8 cellular contexts compared by ENCODE assay signal in the genomic region with DNA sequence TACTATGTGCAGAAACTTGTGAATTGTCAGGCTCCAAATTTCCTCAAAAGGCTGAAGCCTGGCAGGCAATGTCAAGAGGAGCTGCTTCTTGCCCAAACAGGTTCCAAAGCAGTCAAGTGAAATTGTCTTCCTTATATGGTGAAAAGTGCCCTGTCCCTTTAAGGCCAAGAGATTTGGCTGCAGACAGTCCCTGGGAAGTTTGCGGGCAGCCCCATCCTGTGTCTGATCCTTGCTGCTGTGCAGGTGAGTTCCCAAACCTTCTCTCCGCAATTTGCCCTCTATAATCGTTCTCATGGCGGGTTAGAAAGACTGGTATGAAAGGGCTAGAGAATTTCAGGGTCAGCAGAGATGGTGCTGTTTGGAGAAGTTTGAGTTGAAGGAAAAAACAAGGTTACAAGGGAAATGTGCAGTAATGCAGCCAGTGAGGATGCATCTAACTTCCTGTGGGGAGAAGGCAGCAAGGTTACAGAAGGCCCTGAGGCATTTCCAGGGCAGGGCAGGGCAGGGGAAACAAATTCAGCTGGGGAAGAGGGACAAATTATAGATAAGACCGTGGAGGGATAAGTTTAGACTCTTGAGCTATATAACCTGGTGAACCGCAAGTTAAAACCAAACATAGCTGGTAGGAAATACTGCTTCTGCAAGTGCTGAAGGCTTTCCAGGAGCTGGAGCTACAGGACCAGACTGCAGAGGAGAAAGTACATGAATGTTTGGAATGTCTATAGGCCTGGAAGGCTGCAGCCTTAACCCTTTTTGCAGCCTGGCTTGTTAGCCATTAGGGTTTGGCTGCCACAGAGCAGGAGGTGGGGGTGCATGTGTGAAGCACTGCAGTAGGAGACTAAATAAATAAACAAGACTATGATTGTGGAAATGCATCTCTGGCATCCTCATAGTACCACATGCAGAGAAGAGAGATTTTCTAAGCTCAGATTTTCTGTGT.
A peak's percentile ranks its signal among the peaks of the same experiment; 100 is the strongest.
DNase-seq lines count a peak whose midpoint lies in the region; ATAC-seq, FAIRE-seq and TF ChIP-seq lines count a peak whose summit lies in the region.

No MANE protein-coding gene starts in this region.

- peak overlapping the region; percentile 50 for H3K27ac Mint-ChIP-seq in astrocyte (ENCODE audit: unreplicated experiment)
- no peak overlapping the region for H3K27ac Mint-ChIP-seq in activated T-cell treated with anti-CD3 and anti-CD28 coated beads, Interleukin-2, amount 50 U/mL, for 24 hours

- DNase-seq in astrocyte (ENCODE audit: low read depth) (peak; percentile 87), hepatocyte (ENCODE audit: low spot score) (peak; percentile 15), smooth muscle cell (lab: John Stamatoyannopoulos, UW; ENCODE audit: unreplicated experiment) (no peak), anterior cingulate cortex (lab: John Stamatoyannopoulos, UW) (no peak)
- DNase-seq in activated T-cell treated with anti-CD3 and anti-CD28 coated beads, Interleukin-2, amount 50 U/mL, for 24 hours: no peak

- peak overlapping the region; percentile 57 for H3K9ac ChIP-seq in astrocyte (ENCODE audit: low read length)
- H3K9ac ChIP-seq in smooth muscle cell (ENCODE audit: low read depth): no peak overlapping the region

- H3K9me3 ChIP-seq in HEK293 (ENCODE audit: control insufficient read depth, insufficient read depth, low read depth, low read length) (no peaks in the 10 kb centered on the region), astrocyte (ENCODE audit: insufficient read depth, low read depth, low read length) (no peaks in the 10 kb centered on the region), hepatocyte (ENCODE audit: low read depth) (no peaks in the 10 kb centered on the region), smooth muscle cell (replicated peaks; ENCODE audit: low read depth) (no peaks in the 10 kb centered on the region)

- H3K79me2 ChIP-seq in astrocyte (ENCODE audit: insufficient read depth, low read length) (no peaks in the 10 kb centered on the region), hepatocyte (no peaks in the 10 kb centered on the region), smooth muscle cell (ENCODE audit: low read depth) (no peaks in the 10 kb centered on the region)

- POLR2A ChIA-PET in HEK293 (lab: Yijun Ruan, JAX): interaction anchor here (1.4 to 2.0 kb wide), 2 partner anchors 31 to 33 kb away, joined by 4 to 17 read pairs; no protein-coding TSS in a partner anchor

- no peaks in the 10 kb centered on the region for H3K9me3 Mint-ChIP-seq in astrocyte (ENCODE audit: unreplicated experiment)
- H3K9me3 Mint-ChIP-seq in activated T-cell treated with anti-CD3 and anti-CD28 coated beads, Interleukin-2, amount 50 U/mL, for 24 hours: no peaks in the 10 kb centered on the region

- FAIRE-seq in astrocyte (lab: Jason Lieb, UNC): peak; percentile 96

- no peaks in the 10 kb centered on the region for H3K27me3 ChIP-seq in astrocyte (ENCODE audit: insufficient read depth, low read length)
- H3K27me3 ChIP-seq in hepatocyte: no peaks in the 10 kb centered on the region
- no peaks in the 10 kb centered on the region for H3K27me3 ChIP-seq in smooth muscle cell (ENCODE audit: low read depth)

- no peak for TF ChIP-seq CTCF in HEK293 (tag by site-specific recombination; IDR thresholded peaks at IDR 0.05)
- no peak for TF ChIP-seq CTCF in astrocyte (IDR thresholded peaks at IDR 0.05; ENCODE audit: insufficient read depth, low read depth, low read length)
- no peak for TF ChIP-seq CTCF in hepatocyte (IDR thresholded peaks at IDR 0.05; ENCODE audit: poor library complexity)
- no peak for TF ChIP-seq CTCF in smooth muscle cell (IDR thresholded peaks at IDR 0.05; ENCODE audit: borderline replicate concordance, insufficient read depth, poor library complexity, severe bottlenecking)

- no peaks in the 10 kb centered on the region for H3K9me2 ChIP-seq in hepatocyte (replicated peaks; ENCODE audit: insufficient read depth)

- H3K4me1 ChIP-seq in HEK293 (ENCODE audit: control insufficient read depth, insufficient read depth, low read length) (peaks cover 5% of the 10 kb centered on the region; the same call in 1 of the 2 replicates), astrocyte (ENCODE audit: insufficient read depth, low read length) (peaks cover 22% of the 10 kb centered on the region), hepatocyte (ENCODE audit: insufficient read depth) (peaks cover 14% of the 10 kb centered on the region), smooth muscle cell (ENCODE audit: low read depth) (peaks cover 28% of the 10 kb centered on the region)

- H3K36me3 ChIP-seq in HEK293 (ENCODE audit: control insufficient read depth in 2 of 2, insufficient read depth in 1 of 2, low read length in 2 of 2) (no peaks in the 10 kb centered on the region), astrocyte (ENCODE audit: insufficient read depth, low read length) (no peaks in the 10 kb centered on the region), hepatocyte (replicated peaks; ENCODE audit: insufficient read depth, low read depth) (no peaks in the 10 kb centered on the region), smooth muscle cell (ENCODE audit: low read depth) (no peaks in the 10 kb centered on the region)

- CTCF ChIA-PET in HEK293 (lab: Yijun Ruan, JAX): interaction anchor here (0.7 to 1.1 kb wide), 4 partner anchors 23 to 104 kb away, joined by 3 read pairs; no protein-coding TSS in a partner anchor

- peaks cover 22% of the 10 kb centered on the region for H3K4me1 Mint-ChIP-seq in astrocyte (ENCODE audit: low read depth, unreplicated experiment)
- no peaks in the 10 kb centered on the region for H3K4me1 Mint-ChIP-seq in activated T-cell treated with anti-CD3 and anti-CD28 coated beads, Interleukin-2, amount 50 U/mL, for 24 hours (ENCODE audit: low read depth)

- WGBS in hepatocyte (ENCODE audit: low lambda C conversion rate, missing lambda C conversion rate): 21% methylated on average over 6 of the region's 6 CpGs
- 13% methylated on average over 6 of the region's 6 CpGs for WGBS in smooth muscle cell (ENCODE audit: low lambda C conversion rate)

- H3K4me3 ChIP-seq in HEK293 (ENCODE audit: low read depth, low read length): peak overlapping the region; percentile 37
- H3K4me3 ChIP-seq in astrocyte (ENCODE audit: insufficient read depth, low read depth, low read length): peak overlapping the region; percentile 51
- H3K4me3 ChIP-seq in hepatocyte: no peak overlapping the region
- peak overlapping the region; percentile 24 for H3K4me3 ChIP-seq in smooth muscle cell

- H4K20me1 ChIP-seq in astrocyte (ENCODE audit: insufficient read depth, low read length) (no peaks in the 10 kb centered on the region), hepatocyte (ENCODE audit: insufficient read depth, poor library complexity, severe bottlenecking) (no peaks in the 10 kb centered on the region), smooth muscle cell (ENCODE audit: low read depth) (no peaks in the 10 kb centered on the region)

- no peak for ATAC-seq in HG03378 (IDR thresholded peaks at IDR 0.05; ENCODE audit: unreplicated experiment)
- ATAC-seq in HG03457 (IDR thresholded peaks at IDR 0.05; ENCODE audit: unreplicated experiment): no peak

- peaks cover 23% of the 10 kb centered on the region for H3F3A ChIP-seq in smooth muscle cell (ENCODE audit: low read depth)

- H3K27ac ChIP-seq in HEK293 (ENCODE audit: extremely low read depth, low read depth, low read length) (peak overlapping the region; percentile 49), astrocyte (ENCODE audit: low read depth, low read length) (peak overlapping the region; percentile 79), hepatocyte (peak overlapping the region; percentile 49), smooth muscle cell (ENCODE audit: low read depth) (peak overlapping the region; percentile 94)

- H2AFZ ChIP-seq in astrocyte (ENCODE audit: low read depth, low read length) (peak overlapping the region; percentile 24), hepatocyte (no peak overlapping the region), smooth muscle cell (ENCODE audit: low read depth) (no peak overlapping the region)

- H3K36me3 Mint-ChIP-seq in astrocyte (ENCODE audit: low read depth, unreplicated experiment): peaks cover 5% of the 10 kb centered on the region
- H3K36me3 Mint-ChIP-seq in activated T-cell treated with anti-CD3 and anti-CD28 coated beads, Interleukin-2, amount 50 U/mL, for 24 hours (ENCODE audit: low read depth): no peaks in the 10 kb centered on the region

- H3K4me2 ChIP-seq in astrocyte (ENCODE audit: low read length) (peak overlapping the region; percentile 84), hepatocyte (peak overlapping the region; percentile 62), smooth muscle cell (peak overlapping the region; percentile 82)

- H3K27me3 Mint-ChIP-seq in astrocyte (ENCODE audit: low read depth, unreplicated experiment): no peaks in the 10 kb centered on the region
- peaks cover 3% of the 10 kb centered on the region for H3K27me3 Mint-ChIP-seq in activated T-cell treated with anti-CD3 and anti-CD28 coated beads, Interleukin-2, amount 50 U/mL, for 24 hours

- peak overlapping the region; percentile 84 for H3K4me3 Mint-ChIP-seq in astrocyte (ENCODE audit: unreplicated experiment)
- no peak overlapping the region for H3K4me3 Mint-ChIP-seq in activated T-cell treated with anti-CD3 and anti-CD28 coated beads, Interleukin-2, amount 50 U/mL, for 24 hours

TF ChIP-seq in HEK293, 187 proteins besides CTCF, POLR2A, EP300 and RAD21 (continues in another document):
- TF ChIP-seq SCRT1 (tag by site-specific recombination; IDR thresholded peaks at IDR 0.05; ENCODE audit: borderline replicate concordance) (no peak), ZNF155 (tag by site-specific recombination; IDR thresholded peaks at IDR 0.05) (no peak), BCL11B (tag by site-specific recombination; IDR thresholded peaks at IDR 0.05; ENCODE audit: low read depth) (no peak), TRIM28 (IDR thresholded peaks at IDR 0.05; ENCODE audit: borderline replicate concordance, low read length) (peak; percentile 69; the same call in 1 of the 2 replicates), ZNF544 (tag by site-specific recombination; IDR thresholded peaks at IDR 0.05) (no peak)
- TF ChIP-seq, protein P1, sequence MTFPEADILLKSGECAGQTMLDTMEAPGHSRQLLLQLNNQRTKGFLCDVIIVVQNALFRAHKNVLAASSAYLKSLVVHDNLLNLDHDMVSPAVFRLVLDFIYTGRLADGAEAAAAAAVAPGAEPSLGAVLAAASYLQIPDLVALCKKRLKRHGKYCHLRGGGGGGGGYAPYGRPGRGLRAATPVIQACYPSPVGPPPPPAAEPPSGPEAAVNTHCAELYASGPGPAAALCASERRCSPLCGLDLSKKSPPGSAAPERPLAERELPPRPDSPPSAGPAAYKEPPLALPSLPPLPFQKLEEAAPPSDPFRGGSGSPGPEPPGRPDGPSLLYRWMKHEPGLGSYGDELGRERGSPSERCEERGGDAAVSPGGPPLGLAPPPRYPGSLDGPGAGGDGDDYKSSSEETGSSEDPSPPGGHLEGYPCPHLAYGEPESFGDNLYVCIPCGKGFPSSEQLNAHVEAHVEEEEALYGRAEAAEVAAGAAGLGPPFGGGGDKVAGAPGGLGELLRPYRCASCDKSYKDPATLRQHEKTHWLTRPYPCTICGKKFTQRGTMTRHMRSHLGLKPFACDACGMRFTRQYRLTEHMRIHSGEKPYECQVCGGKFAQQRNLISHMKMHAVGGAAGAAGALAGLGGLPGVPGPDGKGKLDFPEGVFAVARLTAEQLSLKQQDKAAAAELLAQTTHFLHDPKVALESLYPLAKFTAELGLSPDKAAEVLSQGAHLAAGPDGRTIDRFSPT (tag by site-specific recombination; IDR thresholded peaks at IDR 0.05): no peak

Comparison
In these comparisons a context has a peak if more than half of its experiments do, and no peak if none do; other contexts are left out.
1. DNase-seq: peak in astrocyte (single experiment) and hepatocyte (single experiment); none in smooth muscle cell (single experiment), activated T-cell treated with anti-CD3 and anti-CD28 coated beads, Interleukin-2, amount 50 U/mL, for 24 hours (single experiment) and anterior cingulate cortex (0 of 58).
2. Peak in every context shown above with its lines, with median percentiles within 50 percentile points of each other: H3K27ac ChIP-seq and H3K4me2 ChIP-seq.